31 cellular contexts compared by ENCODE assay signal in genomic region chr11:75135021-75135650, GRCh38. TPM values are rescaled to one million over a fixed set of nuclear protein-coding genes. Genes with fewer than 3 reads are reported as not detected.
"Had no signal": no experiment of that assay in that cellular context is flagged by ENCODE, and none has a peak within 500 bp of the region (broad histone marks: within the 10 kb centered on the region; RNA-seq: fewer than 3 reads in every experiment).

No MANE protein-coding gene starts in this region.

- H3K9me3 Mint-ChIP-seq: effector memory CD8-positive, alpha-beta T cell; natural killer cell had no signal

- ATAC-seq: effector memory CD8-positive, alpha-beta T cell; left lobe of liver; natural killer cell; sciatic nerve had no signal

- H3K4me2 ChIP-seq: smooth muscle cell had no signal

- H3K36me3 ChIP-seq: esophagus squamous epithelium, neutrophil, stomach, tibial artery, upper lobe of left lung had no signal

- H3K36me3 Mint-ChIP-seq: memory B cell, natural killer cell had no signal

- DNase-seq: cortex of kidney; effector memory CD8-positive, alpha-beta T cell; erythroblast; esophagus squamous epithelium; foreskin melanocyte; glutamatergic neuron; hypothalamus; kidney; natural killer cell; stimulated activated CD4-positive, alpha-beta T cell treated with anti-CD3 and anti-CD28 coated beads, Interleukin-12 subunit alpha, Interleukin-12 subunit beta, amount 100 ng/mL, for 4 hours; stimulated activated CD4-positive, alpha-beta T cell treated with anti-CD3 and anti-CD28 coated beads, Interleukin-1b, Interleukin-23, amount 100 ng/mL, for 48 hours; stimulated activated CD4-positive, alpha-beta T cell treated with anti-CD3 and anti-CD28 coated beads, Interleukin-4, amount 100 ng/mL, for 1 hour; stimulated activated CD8-positive, alpha-beta memory T cell treated with anti-CD3 and anti-CD28 coated beads, Interleukin-4, amount 100 ng/mL, for 48 hours; stimulated activated naive CD4-positive, alpha-beta T cell treated with Interleukin-2 at 50 U/mL for 16 hours; stomach; testis; tibial artery; upper lobe of left lung had no signal

- H3K9ac ChIP-seq: parathyroid adenoma had no signal

- H3K27ac Mint-ChIP-seq: effector memory CD8-positive, alpha-beta T cell; memory B cell; natural killer cell; progenitor cell of endocrine pancreas had no signal

- H2AFZ ChIP-seq: parathyroid adenoma had no signal

- H3K4me1 ChIP-seq: esophagus squamous epithelium, parathyroid adenoma, stomach, testis, tibial artery, upper lobe of left lung had no signal

- H3K9me3 ChIP-seq: esophagus squamous epithelium, neutrophil, stomach, testis, tibial artery, upper lobe of left lung had no signal

- H3K27me3 ChIP-seq: testis, upper lobe of left lung had no signal

- H3K27ac ChIP-seq: esophagus squamous epithelium, neutrophil, parathyroid adenoma, stomach, testis, tibial artery, upper lobe of left lung had no signal

- H3K4me1 Mint-ChIP-seq: natural killer cell had no signal

- H3K4me3 ChIP-seq: esophagus squamous epithelium, lung, smooth muscle cell, stomach, testis, tibial artery, upper lobe of left lung had no signal

- H3K4me3 Mint-ChIP-seq: effector memory CD8-positive, alpha-beta T cell; memory B cell; natural killer cell had no signal

RNA-seq across cellular contexts. Expression of gene SLCO2B1, which starts 15.8 kb away (rescaled TPM):
- total RNA-seq: mononuclear cell, natural killer cell, smooth muscle cell had no signal
- polyA plus RNA-seq: neural cell had no signal

RNA-seq across cellular contexts. Expression of gene OR2AT4, which starts 38.5 kb away (rescaled TPM):
- total RNA-seq: dermis microvascular lymphatic vessel endothelial cell, esophagus squamous epithelium, kidney, left lobe of liver, liver, lung, mononuclear cell, natural killer cell, omental fat pad, progenitor cell of endocrine pancreas, smooth muscle cell, stomach, upper lobe of left lung had no signal
- polyA plus RNA-seq: liver, lung, neural cell, smooth muscle cell, stomach had no signal
